Comparison of ENCODE assay signal across 8 cellular contexts in the genomic region with DNA sequence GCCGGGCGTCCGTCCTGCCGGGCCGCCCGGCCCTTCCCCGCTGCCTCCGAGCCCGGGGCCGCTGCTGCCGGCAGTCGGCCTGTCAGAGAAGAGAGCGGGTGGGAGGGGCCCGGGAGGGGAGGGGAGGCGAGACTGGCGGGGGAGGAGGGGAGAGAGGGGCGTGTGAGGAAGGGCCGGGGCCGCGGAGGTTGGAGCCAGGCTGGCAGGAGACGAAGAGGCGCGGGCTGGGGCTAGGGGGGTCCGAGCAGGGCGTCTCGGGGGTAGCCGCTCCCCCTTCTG. TPM values are rescaled to one million over a fixed set of nuclear protein-coding genes. Genes with fewer than 3 reads are reported as not detected.
DNase-seq lines count a peak whose midpoint lies in the region; ATAC-seq and TF ChIP-seq lines count a peak whose summit lies in the region.

No MANE protein-coding gene starts in this region.

- POLR2A ChIA-PET in BJ (lab: Charles Lee) = interaction anchor here (0.6 to 1.1 kb wide), 4 partner anchors 73 to 589 kb away, joined by 3 to 7 read pairs (median 4); a partner anchor contains a TSS

- H3K4me1 Mint-ChIP-seq in neural progenitor cell = peaks cover 5% of the 10 kb centered on the region

- CTCF ChIA-PET in BJ (lab: Yijun Ruan, JAX) = interaction anchor here (0.6 to 1.1 kb wide), 4 partner anchors 70 to 342 kb away, joined by 3 to 4 read pairs (median 4); no protein-coding TSS in a partner anchor

- ATAC-seq in GM19023 (IDR thresholded peaks at IDR 0.05; ENCODE audit: unreplicated experiment) (peak; percentile 39), HG03108 (IDR thresholded peaks at IDR 0.05; ENCODE audit: unreplicated experiment) (peak; percentile 16)

- H3K4me3 ChIP-seq in BJ (ENCODE audit: low read depth, low read length) (peak overlapping the region; percentile 71), neural progenitor cell (peak overlapping the region; percentile 96)

- no peaks in the 10 kb centered on the region for H3K9me3 Mint-ChIP-seq in neural progenitor cell

- H2AFZ ChIP-seq in neural progenitor cell (replicated peaks) = peak overlapping the region; percentile 55

- no peaks in the 10 kb centered on the region for H3K9me3 ChIP-seq in neural progenitor cell (ENCODE audit: low read depth)

- TF ChIP-seq CTCF in BJ (IDR thresholded peaks at IDR 0.05; ENCODE audit: insufficient read depth, low read depth, low read length) (no peak), neural progenitor cell (IDR thresholded peaks at IDR 0.05) (no peak)

- H3K9ac ChIP-seq in neural progenitor cell = peak overlapping the region; percentile 61

- peak overlapping the region; percentile 95 for H3K4me3 Mint-ChIP-seq in neural progenitor cell

- H3K36me3 Mint-ChIP-seq in neural progenitor cell = no peaks in the 10 kb centered on the region

- H3K36me3 ChIP-seq in BJ (ENCODE audit: control insufficient read depth, insufficient read depth, low read length) (no peaks in the 10 kb centered on the region), neural progenitor cell (no peaks in the 10 kb centered on the region)

- H3K27me3 Mint-ChIP-seq in neural progenitor cell (ENCODE audit: insufficient read depth, low read depth) = peaks cover 1% of the 10 kb centered on the region

- DNase-seq in BJ (ENCODE audit: low read depth) (no peak), T-helper 9 cell (peak; percentile 80), epithelial cell of prostate (ENCODE audit: low read depth, low spot score) (peak; percentile 20), neural progenitor cell (ENCODE audit: low spot score) (peak; percentile 91), NCI-H748 (lab: John Stamatoyannopoulos, UW; ENCODE audit: unreplicated experiment) (no peak), CD1c-positive myeloid dendritic cell (ENCODE audit: extremely low spot score) (no peak)

- H3K27me3 ChIP-seq in BJ (ENCODE audit: control insufficient read depth, insufficient read depth, low read length) (no peaks in the 10 kb centered on the region), neural progenitor cell (peaks cover 2% of the 10 kb centered on the region)

- H3K27ac ChIP-seq in epithelial cell of prostate = peak overlapping the region; percentile 75
- peak overlapping the region; percentile 15 for H3K27ac ChIP-seq in neural progenitor cell

- no peak overlapping the region for H3K27ac Mint-ChIP-seq in neural progenitor cell

- no peaks in the 10 kb centered on the region for H4K20me1 ChIP-seq in neural progenitor cell (ENCODE audit: low read depth)

- H3K4me1 ChIP-seq in neural progenitor cell = peaks cover 12% of the 10 kb centered on the region

- H3K79me2 ChIP-seq in neural progenitor cell (ENCODE audit: low read depth) = peaks cover 11% of the 10 kb centered on the region

- H3F3A ChIP-seq in neural progenitor cell (ENCODE audit: low read depth) = peaks cover 13% of the 10 kb centered on the region

- peak overlapping the region; percentile 80 for H3K4me2 ChIP-seq in neural progenitor cell

RNA-seq across cellular contexts. Expression of a gene that starts 0.6 kb away (rescaled TPM):
- 11.2 and 18.2 TPM in 2 replicates for polyA plus RNA-seq in BJ (2011; rRNA removed)
- 16.8 and 23.9 TPM in 2 replicates for polyA minus RNA-seq in BJ (2011; rRNA and poly(A)+ RNA removed)
- 13.0 and 14.3 TPM in 2 replicates for total RNA-seq in neural progenitor cell (ENCODE audit: low replicate concordance)

Comparison
In these comparisons a context has a peak if more than half of its experiments do, and no peak if none do; other contexts are left out.
1. DNase-seq: peak in T-helper 9 cell (single experiment), epithelial cell of prostate (single experiment) and neural progenitor cell (single experiment); none in BJ (single experiment), NCI-H748 (single experiment) and CD1c-positive myeloid dendritic cell (single experiment).